ENCODE assay signal across 9 cellular contexts in genomic region chr2:16055848-16056580, GRCh38.
DNase-seq lines count a peak whose midpoint lies in the region; ATAC-seq lines count a peak whose summit lies in the region.
"Had no signal": no experiment of that assay in that cellular context is flagged by ENCODE, and none has a peak within 500 bp of the region (broad histone marks: within the 10 kb centered on the region; RNA-seq: fewer than 3 reads in every experiment).

No MANE protein-coding gene starts in this region.

- DNase-seq in GM19240 (ENCODE audit: insufficient read length, low spot score), result peak; percentile 18
- peak; percentile 34 for DNase-seq in KG1 (lab: John Stamatoyannopoulos, UW)
- no peak for DNase-seq in sciatic nerve (ENCODE audit: low spot score)
- DNase-seq in ecto neural progenitor cell (ENCODE audit: low spot score), result no peak
- no peak for DNase-seq in GF-D8 (lab: John Stamatoyannopoulos, UW)
- DNase-seq in NCI-H2107 (lab: John Stamatoyannopoulos, UW), result no peak
- no peak for DNase-seq in HK-2 (ENCODE audit: unreplicated experiment)
- DNase-seq: activated naive CD4-positive, alpha-beta T cell treated with anti-CD3 and anti-CD28 coated beads, Interleukin-2, amount 10 ng/mL, durations not matched to agents 7 days and 5 days had no signal

- intact Hi-C loops in sciatic nerve (cut with DNase I), result no loop called here

- ATAC-seq in HG02759 (IDR thresholded peaks at IDR 0.05; ENCODE audit: unreplicated experiment), result peak; percentile 85
- peak; percentile 26 for ATAC-seq in sciatic nerve

Comparison
In these comparisons a context has a peak if more than half of its experiments do, and no peak if none do; other contexts are left out.
1. DNase-seq: peak in GM19240 (single experiment) and KG1 (single experiment); none in sciatic nerve (single experiment), ecto neural progenitor cell (single experiment), GF-D8 (single experiment), NCI-H2107 (single experiment) and HK-2 (single experiment).